In the genomic region with DNA sequence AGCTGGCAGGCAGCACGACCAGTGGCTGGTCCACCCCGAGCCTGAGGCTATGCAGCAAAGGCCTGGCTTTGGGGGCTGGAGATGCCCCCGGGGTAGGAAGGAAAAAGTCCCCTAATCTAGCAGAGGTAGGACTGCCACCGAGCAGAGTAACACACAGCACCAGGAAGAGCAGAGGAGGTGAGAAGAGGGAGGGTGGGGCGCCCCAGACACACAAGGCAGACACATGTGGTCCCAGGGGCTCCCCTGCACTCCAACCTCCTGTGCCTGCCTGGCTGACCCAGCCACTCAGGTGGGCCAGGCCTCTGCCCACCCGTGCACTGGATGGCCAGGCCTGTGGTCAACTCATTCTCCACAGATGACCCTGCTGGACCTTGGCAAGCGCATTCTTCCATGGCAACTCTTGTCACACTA, we compare ENCODE assay signal across 1 cellular context.
TF ChIP-seq lines count a peak whose summit lies in the region.

No MANE protein-coding gene starts in this region.

TF ChIP-seq in H1, 55 proteins besides CTCF, POLR2A, EP300 and RAD21 (continued from another document):
- no peak for TF ChIP-seq ZNF274 (IDR thresholded peaks at IDR 0.05; ENCODE audit: borderline replicate concordance, extremely low read depth, low read length)
- no peak for TF ChIP-seq BACH1 (IDR thresholded peaks at IDR 0.05; ENCODE audit: low read length)
- TF ChIP-seq CEBPB (IDR thresholded peaks at IDR 0.05; ENCODE audit: low read depth, low read length), result no peak
- TF ChIP-seq RBBP5 (IDR thresholded peaks at IDR 0.05; ENCODE audit: borderline replicate concordance, low read depth, low read length), result no peak
- no peak for TF ChIP-seq ASH2L (IDR thresholded peaks at IDR 0.05; ENCODE audit: low read length)
- TF ChIP-seq, protein P1, sequence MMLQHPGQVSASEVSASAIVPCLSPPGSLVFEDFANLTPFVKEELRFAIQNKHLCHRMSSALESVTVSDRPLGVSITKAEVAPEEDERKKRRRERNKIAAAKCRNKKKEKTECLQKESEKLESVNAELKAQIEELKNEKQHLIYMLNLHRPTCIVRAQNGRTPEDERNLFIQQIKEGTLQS (IDR thresholded peaks at IDR 0.05; ENCODE audit: insufficient read depth, low read depth, low read length), result no peak
- TF ChIP-seq FOSL1 (IDR thresholded peaks at IDR 0.05; ENCODE audit: insufficient read depth, low read depth, low read length), result no peak
- TF ChIP-seq EZH2 (IDR thresholded peaks at IDR 0.05; ENCODE audit: low read depth, low read length, severe bottlenecking), result no peak
- TF ChIP-seq, protein P2, sequence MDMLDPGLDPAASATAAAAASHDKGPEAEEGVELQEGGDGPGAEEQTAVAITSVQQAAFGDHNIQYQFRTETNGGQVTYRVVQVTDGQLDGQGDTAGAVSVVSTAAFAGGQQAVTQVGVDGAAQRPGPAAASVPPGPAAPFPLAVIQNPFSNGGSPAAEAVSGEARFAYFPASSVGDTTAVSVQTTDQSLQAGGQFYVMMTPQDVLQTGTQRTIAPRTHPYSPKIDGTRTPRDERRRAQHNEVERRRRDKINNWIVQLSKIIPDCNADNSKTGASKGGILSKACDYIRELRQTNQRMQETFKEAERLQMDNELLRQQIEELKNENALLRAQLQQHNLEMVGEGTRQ (IDR thresholded peaks at IDR 0.05; ENCODE audit: low read length), result no peak
- no peak for TF ChIP-seq TEAD4 (IDR thresholded peaks at IDR 0.05; ENCODE audit: low read depth, low read length)
- TF ChIP-seq BCL11A (IDR thresholded peaks at IDR 0.05; ENCODE audit: low read depth in 2 of 2, low read length in 2 of 2), result no peak
- no peak for TF ChIP-seq SP4 (IDR thresholded peaks at IDR 0.05; ENCODE audit: low read length)
- TF ChIP-seq TAF1 (IDR thresholded peaks at IDR 0.05; ENCODE audit: low read depth, low read length), result no peak
- TF ChIP-seq POLR2AphosphoS5 (IDR thresholded peaks at IDR 0.05; ENCODE audit: low read depth, low read length), result no peak
TF ChIP-seq in H1: peak in this region for 0.
